ENCODE assay signal across 15 cellular contexts in the genomic region with DNA sequence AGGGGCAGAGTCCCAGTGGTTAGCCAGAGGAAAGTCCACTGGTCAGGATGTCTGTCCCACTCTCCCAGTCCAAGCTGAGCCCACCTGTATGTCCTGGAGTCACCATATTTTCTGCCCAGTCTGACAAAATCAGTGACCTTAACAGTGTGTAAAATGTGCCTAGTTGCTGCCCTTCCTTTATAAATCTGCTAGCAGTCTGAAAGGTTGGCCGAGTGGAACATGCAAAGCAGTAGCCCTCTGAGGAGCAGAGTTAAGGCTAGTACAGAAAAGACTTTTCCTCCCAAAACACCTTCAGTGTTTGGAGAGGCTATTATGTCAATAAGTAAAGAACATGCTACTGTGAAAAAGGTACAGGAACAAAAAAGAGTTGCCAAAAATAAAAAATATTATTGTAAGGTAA. TPM values are rescaled to one million over a fixed set of nuclear protein-coding genes. Genes with fewer than 3 reads are reported as not detected.
DNase-seq lines count a peak whose midpoint lies in the region; ATAC-seq and TF ChIP-seq lines count a peak whose summit lies in the region.
"Had no signal": no experiment of that assay in that cellular context is flagged by ENCODE, and none has a peak within 500 bp of the region (broad histone marks: within the 10 kb centered on the region; RNA-seq: fewer than 3 reads in every experiment).

No MANE protein-coding gene starts in this region.

- no peak overlapping the region for H2AFZ ChIP-seq in SK-N-SH (ENCODE audit: low read depth)

- no peaks in the 10 kb centered on the region for H3K27me3 ChIP-seq in DOHH2 (ENCODE audit: control insufficient read depth, low read length)
- no peaks in the 10 kb centered on the region for H3K27me3 ChIP-seq in SK-N-SH (ENCODE audit: insufficient read depth)
- H3K27me3 ChIP-seq: tibial nerve had no signal

- H3K36me3 Mint-ChIP-seq in activated T-helper 17 cell treated with anti-CD3 and anti-CD28 coated beads, Interleukin-2, amount 50 U/mL, for 72 hours (ENCODE audit: low read depth), result no peaks in the 10 kb centered on the region
- H3K36me3 Mint-ChIP-seq in MCF 10A (ENCODE audit: insufficient read depth, unreplicated experiment), result no peaks in the 10 kb centered on the region

- H3K4me2 ChIP-seq in DOHH2 (ENCODE audit: low read length) (peak overlapping the region; percentile 71), SK-N-SH (no peak overlapping the region)

- POLR2A ChIA-PET in SK-N-SH (lab: Yijun Ruan, JAX), result no interaction called here
- POLR2A ChIA-PET in MCF 10A (lab: Yijun Ruan, JAX), result no interaction called here

- H3K9me3 ChIP-seq in DOHH2 (ENCODE audit: control insufficient read depth, insufficient read depth, low read length), result no peaks in the 10 kb centered on the region
- no peaks in the 10 kb centered on the region for H3K9me3 ChIP-seq in SK-N-SH
- H3K9me3 ChIP-seq: tibial nerve had no signal

- H3K9me2 ChIP-seq in DOHH2 (replicated peaks; ENCODE audit: control insufficient read depth, low read length), result no peaks in the 10 kb centered on the region
- H3K9me2 ChIP-seq in SK-N-SH, result no peaks in the 10 kb centered on the region

- peaks cover 15% of the 10 kb centered on the region for H3K4me1 Mint-ChIP-seq in activated T-helper 17 cell treated with anti-CD3 and anti-CD28 coated beads, Interleukin-2, amount 50 U/mL, for 72 hours
- peaks cover 12% of the 10 kb centered on the region for H3K4me1 Mint-ChIP-seq in MCF 10A (ENCODE audit: insufficient read depth, unreplicated experiment)

- no peaks in the 10 kb centered on the region for H3K79me2 ChIP-seq in DOHH2 (ENCODE audit: control insufficient read depth, low read length)
- no peaks in the 10 kb centered on the region for H3K79me2 ChIP-seq in SK-N-SH (ENCODE audit: insufficient read depth)

- no peak overlapping the region for H3K9ac ChIP-seq in SK-N-SH

- H3F3A ChIP-seq in DOHH2 (ENCODE audit: control insufficient read depth, insufficient read depth) (no peaks in the 10 kb centered on the region; the same call in 1 of the 2 replicates), SK-N-SH (replicated peaks; ENCODE audit: insufficient read depth) (no peaks in the 10 kb centered on the region)

- ATAC-seq in GM19351 (IDR thresholded peaks at IDR 0.05; ENCODE audit: unreplicated experiment), result peak; percentile 71
- peak; percentile 71 for ATAC-seq in HG02642 (IDR thresholded peaks at IDR 0.05; ENCODE audit: poor library complexity, unreplicated experiment)
- peak; percentile 60 for ATAC-seq in HG03521 (IDR thresholded peaks at IDR 0.05; ENCODE audit: unreplicated experiment)
- ATAC-seq in activated T-helper 17 cell treated with anti-CD3 and anti-CD28 coated beads, Interleukin-2, amount 50 U/mL, for 72 hours (replicated peaks), result no peak

- no peaks in the 10 kb centered on the region for H3K9me3 Mint-ChIP-seq in activated T-helper 17 cell treated with anti-CD3 and anti-CD28 coated beads, Interleukin-2, amount 50 U/mL, for 72 hours
- H3K9me3 Mint-ChIP-seq in MCF 10A (ENCODE audit: unreplicated experiment), result no peaks in the 10 kb centered on the region

- no peak for DNase-seq in SK-N-SH
- DNase-seq in NCI-H774 (lab: John Stamatoyannopoulos, UW), result no peak
- DNase-seq in MCF 10A (ENCODE audit: unreplicated experiment), result no peak
- DNase-seq: activated CD4-positive, CD25-positive, alpha-beta regulatory T cell; activated T-cell treated with anti-CD3 and anti-CD28 coated beads, Interleukin-2, amount 50 U/mL, for 1 hour; amygdala; cortex of kidney; NCI-H2081 treated with DMSO at 0.1 percent for 48 hours had no signal

- peaks cover 74% of the 10 kb centered on the region for H3K4me1 ChIP-seq in DOHH2 (ENCODE audit: control insufficient read depth, low read length)
- H3K4me1 ChIP-seq in SK-N-SH (ENCODE audit: control insufficient read depth in 1 of 2, insufficient read depth in 2 of 2, low read depth in 1 of 2, low read length in 1 of 2), result 0 out of 4 replicates have a peak, but pooled peaks cover 0 to 6% of the 10 kb centered on the region in 2 experiments
- H3K4me1 ChIP-seq: tibial nerve had no signal

- no peak for TF ChIP-seq CTCF in DOHH2 (IDR thresholded peaks at IDR 0.05; ENCODE audit: low read depth, low read length, poor library complexity, severe bottlenecking)
- no peak for TF ChIP-seq CTCF in SK-N-SH (IDR thresholded peaks at IDR 0.05)
- TF ChIP-seq CTCF in MCF 10A (IDR thresholded peaks at IDR 0.05; ENCODE audit: unreplicated experiment), result no peak

- H3K4me3 ChIP-seq in DOHH2 (ENCODE audit: low read length) (peak overlapping the region; percentile 56), SK-N-SH (ENCODE audit: low read depth in 2 of 2, low read length in 1 of 2) (no peak overlapping the region)
- H3K4me3 ChIP-seq: tibial nerve had no signal

- CTCF ChIA-PET in SK-N-SH (lab: Yijun Ruan, JAX) (interaction anchor here (14.8 kb wide), 1 partner anchor 168 kb away, joined by 223 read pairs; no protein-coding TSS in a partner anchor), MCF 10A (lab: Yijun Ruan, JAX) (no interaction called here)

- H3K27ac ChIP-seq in DOHH2 (ENCODE audit: low read depth, low read length) (peak overlapping the region; percentile 65), SK-N-SH (ENCODE audit: low read depth in 2 of 2, low read length in 1 of 2) (no peak overlapping the region)
- H3K27ac ChIP-seq: HL-60, tibial nerve had no signal

- no peaks in the 10 kb centered on the region for H3K27me3 Mint-ChIP-seq in activated T-helper 17 cell treated with anti-CD3 and anti-CD28 coated beads, Interleukin-2, amount 50 U/mL, for 72 hours
- no peaks in the 10 kb centered on the region for H3K27me3 Mint-ChIP-seq in MCF 10A (ENCODE audit: insufficient read depth, unreplicated experiment)

- H3K27ac Mint-ChIP-seq in activated T-helper 17 cell treated with anti-CD3 and anti-CD28 coated beads, Interleukin-2, amount 50 U/mL, for 72 hours, result no peak overlapping the region
- no peak overlapping the region for H3K27ac Mint-ChIP-seq in MCF 10A (ENCODE audit: low read depth, unreplicated experiment)

- no TSS peak for BruUV-seq in MCF 10A (replicated peaks; lab: Mats Ljungman, UMichigan)

- no peak overlapping the region for H3K4me3 Mint-ChIP-seq in activated T-helper 17 cell treated with anti-CD3 and anti-CD28 coated beads, Interleukin-2, amount 50 U/mL, for 72 hours
- H3K4me3 Mint-ChIP-seq in MCF 10A (ENCODE audit: unreplicated experiment), result no peak overlapping the region

- H4K20me1 ChIP-seq in DOHH2 (ENCODE audit: control insufficient read depth, insufficient read depth, low read depth, low read length) (no peaks in the 10 kb centered on the region), SK-N-SH (ENCODE audit: insufficient read depth) (no peaks in the 10 kb centered on the region)

- TF ChIP-seq EP300 in SK-N-SH (IDR thresholded peaks at IDR 0.05; ENCODE audit: borderline replicate concordance in 1 of 2, low read depth in 1 of 2, low read length in 1 of 2), result no peak

- TF ChIP-seq RAD21 in SK-N-SH (IDR thresholded peaks at IDR 0.05; ENCODE audit: low read length), result no peak

- WGBS in SK-N-SH (ENCODE audit: low lambda C conversion rate), result 83% methylated on average over 1 of the region's 1 CpG

- no peaks in the 10 kb centered on the region for H3K36me3 ChIP-seq in DOHH2 (ENCODE audit: control insufficient read depth, low read length)
- no peaks in the 10 kb centered on the region for H3K36me3 ChIP-seq in SK-N-SH (replicated peaks in 1 of 2; ENCODE audit: control insufficient read depth in 1 of 2, insufficient read depth in 2 of 2, low read length in 1 of 2)

- intact Hi-C loops in MCF 10A (cut with micrococcal nuclease), result no loop called here

TF ChIP-seq in SK-N-SH, 30 proteins besides CTCF, POLR2A, EP300 and RAD21 (continues in another document):
- TF ChIP-seq FOXJ3 (CRISPR knock-in tag; IDR thresholded peaks at IDR 0.05) (no peak), ELF1 (IDR thresholded peaks at IDR 0.05) (no peak), FOSL2 (IDR thresholded peaks at IDR 0.05; ENCODE audit: borderline replicate concordance, low read depth) (no peak), MEF2A (IDR thresholded peaks at IDR 0.05; ENCODE audit: borderline replicate concordance, low read depth) (no peak), NFIC (IDR thresholded peaks at IDR 0.05; ENCODE audit: borderline replicate concordance) (no peak), TCF12 (IDR thresholded peaks at IDR 0.05) (no peak)
- TF ChIP-seq, protein P1, sequence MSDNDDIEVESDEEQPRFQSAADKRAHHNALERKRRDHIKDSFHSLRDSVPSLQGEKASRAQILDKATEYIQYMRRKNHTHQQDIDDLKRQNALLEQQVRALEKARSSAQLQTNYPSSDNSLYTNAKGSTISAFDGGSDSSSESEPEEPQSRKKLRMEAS (IDR thresholded peaks at IDR 0.05; ENCODE audit: low read depth), result no peak

RNA-seq across cellular contexts. Expression of a gene that starts 15.3 kb away (rescaled TPM):
- 3.9 and 4.2 TPM in 2 replicates for polyA plus RNA-seq in SK-N-SH (2012; rRNA removed)
- polyA plus RNA-seq in SK-N-SH (2012; cell fraction: cytosol; rRNA removed), result 1.0 and 1.5 TPM in 2 replicates
- 20.1 and 22.2 TPM in 2 replicates for polyA plus RNA-seq in SK-N-SH (2012; cell fraction: nucleus; rRNA removed)
- total RNA-seq in activated T-helper 17 cell treated with anti-CD3 and anti-CD28 coated beads, Interleukin-2, amount 50 U/mL, for 72 hours, result 1 to 10 TPM; 2.7 to 4.7 TPM
- 2.1 and 5.4 TPM in 2 replicates for total RNA-seq in MCF 10A (2022)

RNA-seq across cellular contexts. Expression of a gene that starts 15.4 kb away (rescaled TPM):
- 44.3 and 56.2 TPM in 2 replicates for polyA plus RNA-seq in SK-N-SH (2012; rRNA removed)
- polyA plus RNA-seq in SK-N-SH (2012; cell fraction: cytosol; rRNA removed), result 18.6 and 24.9 TPM in 2 replicates
- 197 and 204 TPM in 2 replicates for polyA plus RNA-seq in SK-N-SH (2012; cell fraction: nucleus; rRNA removed)
- 10 to 100 TPM; 21.2 to 24.2 TPM for total RNA-seq in activated T-helper 17 cell treated with anti-CD3 and anti-CD28 coated beads, Interleukin-2, amount 50 U/mL, for 72 hours
- 34.4 and 40.7 TPM in 2 replicates for total RNA-seq in MCF 10A (2022)

RNA-seq across cellular contexts. Expression of a gene that starts 30.6 kb away (rescaled TPM):
- 24.5 and 26.3 TPM in 2 replicates for polyA plus RNA-seq in SK-N-SH (2012; rRNA removed)
- 12.5 and 13.2 TPM in 2 replicates for polyA plus RNA-seq in SK-N-SH (2012; cell fraction: cytosol; rRNA removed)
- polyA plus RNA-seq in SK-N-SH (2012; cell fraction: nucleus; rRNA removed), result 43.9 and 63.0 TPM in 2 replicates
- 100 to 1,000 TPM in 1 of 2 donors, 10 to 100 TPM in 1; 42.9 to 145 TPM for total RNA-seq in activated T-helper 17 cell treated with anti-CD3 and anti-CD28 coated beads, Interleukin-2, amount 50 U/mL, for 72 hours
- total RNA-seq in MCF 10A (2022), result 11.9 and 14.3 TPM in 2 replicates
